In the genomic region with DNA sequence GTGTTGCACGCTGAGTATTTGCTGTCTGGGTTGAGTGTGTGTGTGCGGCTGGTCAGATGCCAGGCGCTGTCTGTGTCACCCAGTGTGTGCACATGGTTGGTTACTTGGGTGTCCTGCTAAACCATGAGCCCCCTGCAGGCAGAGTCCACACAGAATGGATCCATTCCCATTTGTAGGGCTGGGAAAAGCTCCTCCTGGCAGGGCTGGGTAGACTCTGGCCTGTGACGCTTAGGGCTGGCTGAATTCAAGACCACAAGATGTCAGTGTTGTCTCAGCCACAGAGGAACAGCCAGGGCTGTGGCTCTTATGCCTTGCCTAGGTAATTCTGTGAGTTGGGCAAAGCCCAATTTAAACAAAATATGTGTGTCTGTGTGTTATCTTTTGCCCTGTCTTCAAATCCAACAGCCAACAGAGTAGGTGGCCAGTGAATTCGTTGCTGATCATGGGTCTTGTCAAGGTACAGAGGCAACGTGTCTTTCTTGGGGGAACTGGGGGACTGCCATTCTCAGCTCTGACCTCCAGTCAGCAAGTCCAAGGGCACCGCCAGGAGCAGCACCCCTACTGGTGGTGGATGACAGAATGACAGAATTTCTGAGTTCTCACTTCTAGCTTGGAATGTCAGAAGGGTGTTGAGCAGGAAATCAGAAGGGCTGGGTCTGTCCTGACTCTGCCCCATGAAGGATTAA, we compare ENCODE assay signal across 9 cellular contexts.
DNase-seq lines count a peak whose midpoint lies in the region; ATAC-seq, FAIRE-seq and TF ChIP-seq lines count a peak whose summit lies in the region.
"Had no signal": no experiment of that assay in that cellular context is flagged by ENCODE, and none has a peak within 500 bp of the region (broad histone marks: within the 10 kb centered on the region; RNA-seq: fewer than 3 reads in every experiment).

No MANE protein-coding gene starts in this region.

- H3K36me3 Mint-ChIP-seq in WTC11, result no peaks in the 10 kb centered on the region
- H3K36me3 Mint-ChIP-seq in activated CD8-positive, alpha-beta T cell treated with anti-CD3 and anti-CD28 coated beads for 36 hours (ENCODE audit: low read depth), result no peaks in the 10 kb centered on the region

- no peak overlapping the region for H3K27ac ChIP-seq in kidney (ENCODE audit: low read depth in 2 of 2, low read length in 2 of 2)

- H3K9me3 Mint-ChIP-seq in WTC11, result peaks cover 9% of the 10 kb centered on the region
- no peaks in the 10 kb centered on the region for H3K9me3 Mint-ChIP-seq in activated CD8-positive, alpha-beta T cell treated with anti-CD3 and anti-CD28 coated beads for 36 hours

- H3K27me3 Mint-ChIP-seq in WTC11 (ENCODE audit: low read depth), result no peaks in the 10 kb centered on the region
- H3K27me3 Mint-ChIP-seq in activated CD8-positive, alpha-beta T cell treated with anti-CD3 and anti-CD28 coated beads for 36 hours, result peaks cover 14% of the 10 kb centered on the region

- no peak overlapping the region for H3K4me3 ChIP-seq in kidney (ENCODE audit: low read length in 2 of 2)

- no peaks in the 10 kb centered on the region for H3K9me3 ChIP-seq in kidney (ENCODE audit: control insufficient read depth in 1 of 2, low read length in 2 of 2)

- ATAC-seq in GM21619 (IDR thresholded peaks at IDR 0.05; ENCODE audit: unreplicated experiment) (peak; percentile 67), WTC11 (peak; percentile 99), HG03108 (IDR thresholded peaks at IDR 0.05; ENCODE audit: unreplicated experiment) (no peak)
- ATAC-seq in activated CD8-positive, alpha-beta T cell treated with anti-CD3 and anti-CD28 coated beads for 36 hours, result no peak

- no peaks in the 10 kb centered on the region for H3K36me3 ChIP-seq in kidney (ENCODE audit: control insufficient read depth in 1 of 2, insufficient read depth in 2 of 2, low read length in 2 of 2)

- CTCF ChIA-PET in WTC11 (lab: Charles Lee), result interaction anchor here (0.5 to 2.9 kb wide), 114 partner anchors 10 to 1749 kb away, joined by 3 to 95 read pairs (median 5); a partner anchor contains a TSS
- CTCF ChIA-PET in activated CD8-positive, alpha-beta T cell treated with anti-CD3 and anti-CD28 coated beads for 36 hours (lab: Charles Lee), result interaction anchor here (1.3 kb wide), 1 partner anchor 10 kb away, joined by 3 read pairs; no protein-coding TSS in a partner anchor

- DNase-seq in DMS153 (lab: John Stamatoyannopoulos, UW), result peak; percentile 74
- peak; percentile 75 for DNase-seq in NCI-H1092 treated with DMSO at 0.1 percent for 48 hours (lab: John Stamatoyannopoulos, UW)
- DNase-seq in WTC11 (ENCODE audit: low spot score), result peak; percentile 75
- DNase-seq in kidney, result no peak
- no peak for DNase-seq in activated CD4-positive, alpha-beta T cell treated with anti-CD3 and anti-CD28 coated beads for 4 hours
- no peak for DNase-seq in activated CD8-positive, alpha-beta T cell treated with anti-CD3 and anti-CD28 coated beads for 36 hours

- no peak overlapping the region for H3K4me3 Mint-ChIP-seq in WTC11
- no peak overlapping the region for H3K4me3 Mint-ChIP-seq in activated CD8-positive, alpha-beta T cell treated with anti-CD3 and anti-CD28 coated beads for 36 hours
- H3K4me3 Mint-ChIP-seq: IgD-negative memory B cell had no signal

- no peaks in the 10 kb centered on the region for H3K4me1 ChIP-seq in kidney (ENCODE audit: control insufficient read depth in 1 of 2, insufficient read depth in 1 of 2, low read depth in 1 of 2, low read length in 2 of 2)

- H3K27ac Mint-ChIP-seq in WTC11, result peak overlapping the region; percentile 64; the same call in 1 of the 2 replicates
- H3K27ac Mint-ChIP-seq in activated CD8-positive, alpha-beta T cell treated with anti-CD3 and anti-CD28 coated beads for 36 hours, result no peak overlapping the region
- H3K27ac Mint-ChIP-seq: IgD-negative memory B cell had no signal

- intact Hi-C loops in kidney (cut with DNase I), result no loop called here
- intact Hi-C loops in activated CD8-positive, alpha-beta T cell treated with anti-CD3 and anti-CD28 coated beads for 36 hours (cut with micrococcal nuclease), result no loop called here

- peaks cover 18% of the 10 kb centered on the region for H3K4me1 Mint-ChIP-seq in WTC11
- H3K4me1 Mint-ChIP-seq in activated CD8-positive, alpha-beta T cell treated with anti-CD3 and anti-CD28 coated beads for 36 hours (ENCODE audit: low read depth), result no peaks in the 10 kb centered on the region
- H3K4me1 Mint-ChIP-seq: IgD-negative memory B cell had no signal

- POLR2A ChIA-PET in WTC11 (lab: Charles Lee), result interaction anchor here (0.6 to 1.3 kb wide), 2 partner anchors 73 to 98 kb away, joined by 3 read pairs; no protein-coding TSS in a partner anchor
- POLR2A ChIA-PET in activated CD8-positive, alpha-beta T cell treated with anti-CD3 and anti-CD28 coated beads for 36 hours (lab: Charles Lee), result no interaction called here

- TF ChIP-seq CTCF in WTC11 (IDR thresholded peaks at IDR 0.05) (peak; percentile 22; the same call in 1 of the 2 replicates), kidney (IDR thresholded peaks at IDR 0.05; ENCODE audit: borderline replicate concordance, extremely low read depth, insufficient read depth) (peak; percentile 32)
- no peak for TF ChIP-seq CTCF in activated CD8-positive, alpha-beta T cell treated with anti-CD3 and anti-CD28 coated beads for 36 hours (IDR thresholded peaks at IDR 0.05)

- H3K9ac ChIP-seq in kidney (ENCODE audit: low read length in 2 of 2), result no peak overlapping the region

- FAIRE-seq in kidney (lab: Jason Lieb, UNC), result no peak

TF ChIP-seq in WTC11, 78 proteins besides CTCF, POLR2A, EP300 and RAD21:
- TF ChIP-seq ESRRA (CRISPR knock-in tag; IDR thresholded peaks at IDR 0.05; ENCODE audit: borderline replicate concordance) (peak; percentile 74; the same call in 1 of the 2 replicates), RORB (CRISPR knock-in tag; IDR thresholded peaks at IDR 0.05) (no peak)
- TF ChIP-seq, protein P1, sequence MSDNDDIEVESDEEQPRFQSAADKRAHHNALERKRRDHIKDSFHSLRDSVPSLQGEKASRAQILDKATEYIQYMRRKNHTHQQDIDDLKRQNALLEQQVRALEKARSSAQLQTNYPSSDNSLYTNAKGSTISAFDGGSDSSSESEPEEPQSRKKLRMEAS (CRISPR knock-in tag; IDR thresholded peaks at IDR 0.05), result peak; percentile 47; the same call in 1 of the 2 replicates

Comparison
In these comparisons a context has a peak if more than half of its experiments do, and no peak if none do; other contexts are left out.
1. DNase-seq: peak in DMS153 (single experiment), NCI-H1092 treated with DMSO at 0.1 percent for 48 hours (single experiment) and WTC11 (single experiment); none in kidney (single experiment), activated CD4-positive, alpha-beta T cell treated with anti-CD3 and anti-CD28 coated beads for 4 hours (0 of 2) and activated CD8-positive, alpha-beta T cell treated with anti-CD3 and anti-CD28 coated beads for 36 hours (single experiment).
2. ATAC-seq: peak in GM21619 (single experiment) and WTC11 (single experiment); none in activated CD8-positive, alpha-beta T cell treated with anti-CD3 and anti-CD28 coated beads for 36 hours (single experiment) and HG03108 (single experiment).